23 cellular contexts compared by ENCODE assay signal in the genomic region with DNA sequence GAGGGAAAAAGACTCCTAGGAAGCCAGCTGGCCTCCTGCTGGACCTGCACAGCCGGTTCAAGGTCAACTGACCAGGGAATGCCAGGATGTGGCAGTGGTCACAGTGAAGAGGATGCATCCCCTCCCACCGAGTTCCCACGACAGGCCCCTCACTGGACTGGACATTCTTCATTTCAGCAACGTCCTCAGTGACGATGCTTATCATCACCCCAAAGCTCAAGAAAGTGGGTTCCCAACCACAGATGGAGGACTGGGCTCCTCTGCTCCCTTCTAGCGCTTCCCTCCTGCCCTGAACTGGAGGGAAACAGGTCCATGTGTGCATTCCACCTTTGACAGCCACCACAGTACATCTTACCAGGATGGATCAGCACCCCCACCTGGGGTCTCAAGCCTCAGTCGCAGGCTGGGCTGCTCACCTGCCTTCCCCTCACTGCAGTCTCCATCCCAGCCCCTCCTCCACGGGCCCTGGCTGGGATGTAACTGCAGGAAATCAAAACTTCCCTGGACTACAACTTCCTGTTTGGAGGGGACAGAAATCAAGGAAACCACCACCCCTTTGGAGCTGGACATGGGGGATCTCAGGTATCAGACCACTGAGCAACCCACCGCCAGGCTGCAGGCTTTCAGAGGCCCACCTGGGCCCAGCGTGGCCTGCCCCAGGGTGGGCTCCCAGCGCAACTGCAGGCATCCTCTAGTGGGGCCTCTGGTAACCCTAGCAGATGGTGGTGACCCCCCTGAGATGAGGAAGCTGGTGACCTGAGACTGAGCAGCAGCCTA. TPM values are rescaled to one million over a fixed set of nuclear protein-coding genes. Genes with fewer than 3 reads are reported as not detected.
DNase-seq lines count a peak whose midpoint lies in the region; ATAC-seq and TF ChIP-seq lines count a peak whose summit lies in the region.
"Had no signal": no experiment of that assay in that cellular context is flagged by ENCODE, and none has a peak within 500 bp of the region (broad histone marks: within the 10 kb centered on the region; RNA-seq: fewer than 3 reads in every experiment).

No MANE protein-coding gene starts in this region.

- DNase-seq in activated effector memory CD4-positive, alpha-beta T cell treated with anti-CD3 and anti-CD28 coated beads, Interleukin-2, amount 50 U/mL, for 16 hours = peak; percentile 48
- DNase-seq in activated effector memory CD4-positive, alpha-beta T cell treated with Interleukin-2 at 50 U/mL for 16 hours = no peak
- DNase-seq in H7 (peak; percentile 52), endodermal cell (peak; percentile 42)
- DNase-seq in stimulated activated CD4-positive, alpha-beta T cell treated with anti-CD3 and anti-CD28 coated beads, Interleukin-2, amount 100 ng/mL, for 48 hours = no peak
- DNase-seq: ACHN, cortex of kidney, head of caudate nucleus, KG1, NCI-H1694 treated with DMSO at 0.1 percent for 48 hours, NCI-H2171 treated with DMSO at 0.1 percent for 48 hours, NCI-H524 treated with DMSO at 0.1 percent for 48 hours, T1000 had no signal

- H3K36me3 Mint-ChIP-seq in endodermal cell (ENCODE audit: low read depth) = peaks cover 8% of the 10 kb centered on the region

- H3K27ac ChIP-seq in endodermal cell (ENCODE audit: low read depth, low read length) (no peak overlapping the region), neutrophil (peak overlapping the region; percentile 15)
- H3K27ac ChIP-seq: adrenal gland, breast epithelium, SK-N-MC had no signal

- TF ChIP-seq CTCF in endodermal cell (conservative IDR thresholded peaks at IDR 0.05) (no peak), neutrophil (IDR thresholded peaks at IDR 0.05) (no peak)

- H3K4me3 Mint-ChIP-seq in endodermal cell = no peak overlapping the region
- H3K4me3 Mint-ChIP-seq: neural crest cell had no signal

- H3K4me3 ChIP-seq in H7 (ENCODE audit: insufficient read depth, low read depth, low read length) (no peak overlapping the region), endodermal cell (ENCODE audit: low read length) (no peak overlapping the region), neutrophil (ENCODE audit: low read depth in 1 of 2, low read length in 1 of 2) (no peak overlapping the region)
- H3K4me3 ChIP-seq: adrenal gland, BLaER1, breast epithelium, SK-N-MC had no signal

- no peaks in the 10 kb centered on the region for H3K27me3 ChIP-seq in H7 (ENCODE audit: control insufficient read depth, insufficient read depth, low read length)
- no peaks in the 10 kb centered on the region for H3K27me3 ChIP-seq in endodermal cell (ENCODE audit: control insufficient read depth, insufficient read depth, low read length, poor library complexity, severe bottlenecking)
- H3K27me3 ChIP-seq in neutrophil = no peaks in the 10 kb centered on the region
- H3K27me3 ChIP-seq: adrenal gland, BLaER1, breast epithelium had no signal

- H3K27me3 Mint-ChIP-seq in endodermal cell (ENCODE audit: insufficient read depth) = no peaks in the 10 kb centered on the region

- WGBS in endodermal cell (ENCODE audit: insufficient coverage in 1 of 2, insufficient read length in 1 of 2), 2 experiments = 94 to 98% methylated on average over 7 to 11 of the region's 11 CpGs

- no peak overlapping the region for H3K27ac Mint-ChIP-seq in endodermal cell

- H3K9me3 ChIP-seq in endodermal cell (ENCODE audit: control insufficient read depth, low read length) = no peaks in the 10 kb centered on the region
- H3K9me3 ChIP-seq in neutrophil = no peaks in the 10 kb centered on the region
- H3K9me3 ChIP-seq: adrenal gland, BLaER1, breast epithelium had no signal

- no peaks in the 10 kb centered on the region for H3K9me3 Mint-ChIP-seq in endodermal cell
- H3K9me3 Mint-ChIP-seq: neural crest cell had no signal

- ATAC-seq in HG02610 (IDR thresholded peaks at IDR 0.05; ENCODE audit: unreplicated experiment) (no peak), GM19395 (IDR thresholded peaks at IDR 0.05; ENCODE audit: unreplicated experiment) (no peak)
- ATAC-seq: HCT116, left lobe of liver had no signal

- peaks cover 26% of the 10 kb centered on the region for H3K4me1 Mint-ChIP-seq in endodermal cell

- H3K4me1 ChIP-seq in endodermal cell (ENCODE audit: control insufficient read depth, insufficient read depth, low read length) = peaks cover 6% of the 10 kb centered on the region
- no peaks in the 10 kb centered on the region for H3K4me1 ChIP-seq in neutrophil (ENCODE audit: control insufficient read depth in 1 of 2, insufficient read depth in 1 of 2, low read depth in 1 of 2, low read length in 1 of 2)
- H3K4me1 ChIP-seq: breast epithelium had no signal

- H3K9ac ChIP-seq in endodermal cell (ENCODE audit: extremely low read depth, low read length, poor library complexity, severe bottlenecking) = no peak overlapping the region
- H3K9ac ChIP-seq: BLaER1 had no signal

- peaks cover 5% of the 10 kb centered on the region for H3K36me3 ChIP-seq in H7 (replicated peaks; ENCODE audit: control insufficient read depth, insufficient read depth, low read length)
- H3K36me3 ChIP-seq in endodermal cell (ENCODE audit: control insufficient read depth, insufficient read depth, low read length) = peaks cover 10% of the 10 kb centered on the region
- peaks cover 52% of the 10 kb centered on the region for H3K36me3 ChIP-seq in neutrophil
- H3K36me3 ChIP-seq: breast epithelium had no signal

RNA-seq across cellular contexts. Expression of a gene that starts 7.3 kb away (rescaled TPM):
- 5.6 and 7.4 TPM in 2 replicates for total RNA-seq in H7 (2014; rRNA removed; shearing (Covaris generic))
- total RNA-seq in endodermal cell = 10 to 100 TPM in 1 of 2 donors, 1 to 10 TPM in 1; 9.7 to 17.4 TPM
- 7.7 TPM for polyA plus RNA-seq in endodermal cell (2013, experiment 1 of 2)
- 7.1 TPM for polyA plus RNA-seq in endodermal cell (2013, experiment 2 of 2)

RNA-seq across cellular contexts. Expression of a gene that starts 31.7 kb away (rescaled TPM):
- total RNA-seq in H7 (2014; rRNA removed; shearing (Covaris generic)) = 32.5 and 33.7 TPM in 2 replicates
- 10 to 100 TPM; 51.6 to 59.6 TPM for total RNA-seq in endodermal cell
- polyA plus RNA-seq in endodermal cell (2013, experiment 1 of 2) = 31.9 TPM
- polyA plus RNA-seq in endodermal cell (2013, experiment 2 of 2) = 28.2 TPM

Comparison
In these comparisons a context has a peak if more than half of its experiments do, and no peak if none do; other contexts are left out.
1. DNase-seq: peak in activated effector memory CD4-positive, alpha-beta T cell treated with anti-CD3 and anti-CD28 coated beads, Interleukin-2, amount 50 U/mL, for 16 hours (single experiment), H7 (single experiment) and endodermal cell (single experiment); none in activated effector memory CD4-positive, alpha-beta T cell treated with Interleukin-2 at 50 U/mL for 16 hours (single experiment) and stimulated activated CD4-positive, alpha-beta T cell treated with anti-CD3 and anti-CD28 coated beads, Interleukin-2, amount 100 ng/mL, for 48 hours (0 of 2).